ENCODE assay signal across 20 cellular contexts in genomic region chr9:92639791-92640271, GRCh38.
"Had no signal": no experiment of that assay in that cellular context is flagged by ENCODE, and none has a peak within 500 bp of the region (broad histone marks: within the 10 kb centered on the region; RNA-seq: fewer than 3 reads in every experiment).

No MANE protein-coding gene starts in this region.

- H3K27ac Mint-ChIP-seq: activated CD4-positive, alpha-beta T cell treated with anti-CD3 and anti-CD28 coated beads, Interleukin-2, amount 10 ng/mL, durations not matched to agents 24 days and 14 days; activated CD8-positive, alpha-beta T cell treated with anti-CD3 and anti-CD28 coated beads for 36 hours; activated naive CD4-positive, alpha-beta T cell treated with anti-CD3 and anti-CD28 coated beads, Interleukin-2, amount 50 U/mL, for 72 hours; activated T-helper 1 cell treated with anti-CD3 and anti-CD28 coated beads, Interleukin-12 subunit alpha, Interleukin-12 subunit beta, Interleukin-2, Interleukin-4 antibody, amounts not matched to agents 30 ng/mL and 10 ng/mL and 1 ng/mL, durations not matched to agents 14 hours and 24 hours and 36 hours; effector memory CD8-positive, alpha-beta T cell; mesothelial cell of epicardium; nephron; progenitor cell of endocrine pancreas had no signal

- H3K4me3 Mint-ChIP-seq: activated CD4-positive, alpha-beta T cell treated with anti-CD3 and anti-CD28 coated beads, Interleukin-2, amount 10 ng/mL, durations not matched to agents 24 days and 14 days; activated CD8-positive, alpha-beta T cell treated with anti-CD3 and anti-CD28 coated beads for 36 hours; activated T-helper 1 cell treated with anti-CD3 and anti-CD28 coated beads, Interleukin-12 subunit alpha, Interleukin-12 subunit beta, Interleukin-2, Interleukin-4 antibody, amounts not matched to agents 30 ng/mL and 10 ng/mL and 1 ng/mL, durations not matched to agents 14 hours and 24 hours and 36 hours; effector memory CD8-positive, alpha-beta T cell; mesothelial cell of epicardium; nephron had no signal

- H3K9me3 ChIP-seq: adrenal gland, thoracic aorta, upper lobe of right lung had no signal

- H3K27me3 Mint-ChIP-seq: activated CD4-positive, alpha-beta T cell treated with anti-CD3 and anti-CD28 coated beads, Interleukin-2, amount 10 ng/mL, durations not matched to agents 24 days and 14 days; activated CD8-positive, alpha-beta T cell treated with anti-CD3 and anti-CD28 coated beads for 36 hours; effector memory CD8-positive, alpha-beta T cell; progenitor cell of endocrine pancreas had no signal

- H3K27ac ChIP-seq: thoracic aorta, upper lobe of right lung had no signal

- H3K4me1 ChIP-seq: upper lobe of right lung had no signal

- H3K9me3 Mint-ChIP-seq: activated CD4-positive, alpha-beta T cell treated with anti-CD3 and anti-CD28 coated beads, Interleukin-2, amount 10 ng/mL, durations not matched to agents 24 days and 14 days; activated CD8-positive, alpha-beta T cell treated with anti-CD3 and anti-CD28 coated beads for 36 hours; activated naive CD4-positive, alpha-beta T cell treated with anti-CD3 and anti-CD28 coated beads, Interleukin-2, amount 50 U/mL, for 72 hours; activated T-helper 1 cell treated with anti-CD3 and anti-CD28 coated beads, Interleukin-12 subunit alpha, Interleukin-12 subunit beta, Interleukin-2, Interleukin-4 antibody, amounts not matched to agents 30 ng/mL and 10 ng/mL and 1 ng/mL, durations not matched to agents 14 hours and 24 hours and 36 hours; effector memory CD8-positive, alpha-beta T cell; nephron had no signal

- H3K4me1 Mint-ChIP-seq: activated CD4-positive, alpha-beta T cell treated with anti-CD3 and anti-CD28 coated beads, Interleukin-2, amount 10 ng/mL, durations not matched to agents 24 days and 14 days; nephron had no signal

- ATAC-seq: activated CD8-positive, alpha-beta T cell treated with anti-CD3 and anti-CD28 coated beads for 36 hours; activated naive CD4-positive, alpha-beta T cell treated with anti-CD3 and anti-CD28 coated beads, Interleukin-2, amount 50 U/mL, for 72 hours; effector memory CD8-positive, alpha-beta T cell; left colon; upper lobe of right lung had no signal

- H3K27me3 ChIP-seq: adrenal gland, upper lobe of right lung had no signal

- DNase-seq: activated CD4-positive, alpha-beta T cell treated with anti-CD3 and anti-CD28 coated beads, Interleukin-2, amount 10 ng/mL, durations not matched to agents 24 days and 14 days; activated CD4-positive, CD25-positive, alpha-beta regulatory T cell; activated CD8-positive, alpha-beta T cell treated with anti-CD3 and anti-CD28 coated beads for 36 hours; activated gamma-delta T cell treated with Interleukin-2 at 50 U/mL for 16 hours; effector memory CD8-positive, alpha-beta T cell; nucleus accumbens; stimulated activated CD4-positive, alpha-beta T cell treated with anti-CD3 and anti-CD28 coated beads, Interleukin-15, amount 100 ng/mL, for 24 hours; stimulated activated CD4-positive, alpha-beta T cell treated with anti-CD3 and anti-CD28 coated beads, Interleukin-2, amount 100 ng/mL, for 48 hours; T1000; upper lobe of right lung had no signal

- H3K4me3 ChIP-seq: adrenal gland, lung, skin epidermis, thoracic aorta, upper lobe of right lung had no signal
